In genomic region chr12:113071427-113072112, GRCh38 we compare ENCODE assay signal across 13 cellular contexts. TPM values are rescaled to one million over a fixed set of nuclear protein-coding genes. Genes with fewer than 3 reads are reported as not detected.
A peak's percentile ranks its signal among the peaks of the same experiment; 100 is the strongest.
DNase-seq lines count a peak whose midpoint lies in the region; ATAC-seq, FAIRE-seq and TF ChIP-seq lines count a peak whose summit lies in the region.
"Had no signal": no experiment of that assay in that cellular context is flagged by ENCODE, and none has a peak within 500 bp of the region (broad histone marks: within the 10 kb centered on the region; RNA-seq: fewer than 3 reads in every experiment).

No MANE protein-coding gene starts in this region.

- no peak overlapping the region for H3K27ac ChIP-seq in PC-3 (ENCODE audit: low read length)
- no peak overlapping the region for H3K27ac ChIP-seq in kidney (ENCODE audit: low read depth in 2 of 2, low read length in 2 of 2)
- no peak overlapping the region for H3K27ac ChIP-seq in aorta (ENCODE audit: low read depth in 1 of 2, low read length in 2 of 2)

- H3K4me2 ChIP-seq in PC-3 (ENCODE audit: low read length), result no peak overlapping the region

- no TSS peak for BruUV-seq in PC-3 (replicated peaks; lab: Mats Ljungman, UMichigan)

- H3K27me3 Mint-ChIP-seq in natural killer cell treated with Interleukin-12 subunit alpha and Interleukin-12 subunit beta and Interleukin-15 and Interleukin-18, amount 100 ng/mL, for 72 hours, result peaks cover 10 to 14% of the 10 kb centered on the region in 2 donors
- H3K27me3 Mint-ChIP-seq in natural killer cell (ENCODE audit: low read depth in 2 of 2), result peaks cover 10 to 16% of the 10 kb centered on the region in 2 donors

- CTCF ChIA-PET in PC-3 (lab: Charles Lee), result no interaction called here

- no peaks in the 10 kb centered on the region for H4K20me1 ChIP-seq in PC-3 (ENCODE audit: low read length)

- WGBS in aorta, 2 donors, result 72 to 74% methylated on average over 19 of the region's 19 CpGs

- no peak overlapping the region for H3K9ac ChIP-seq in PC-3 (ENCODE audit: low read length)
- no peak overlapping the region for H3K9ac ChIP-seq in kidney (ENCODE audit: low read length in 2 of 2)

- H2AFZ ChIP-seq in PC-3 (ENCODE audit: low read length), result no peak overlapping the region

- peaks cover 7% of the 10 kb centered on the region for H3K4me1 ChIP-seq in PC-3 (ENCODE audit: insufficient read depth, low read length)
- peaks cover 0 to 4% of the 10 kb centered on the region in 2 donors for H3K4me1 ChIP-seq in kidney (ENCODE audit: control insufficient read depth in 1 of 2, insufficient read depth in 1 of 2, low read depth in 1 of 2, low read length in 2 of 2)
- no peaks in the 10 kb centered on the region for H3K4me1 ChIP-seq in aorta (ENCODE audit: control insufficient read depth in 1 of 2, insufficient read depth in 2 of 2, low read length in 2 of 2)
- H3K4me1 ChIP-seq: sigmoid colon had no signal

- no peak overlapping the region for H3K4me3 Mint-ChIP-seq in natural killer cell treated with Interleukin-12 subunit alpha and Interleukin-12 subunit beta and Interleukin-15 and Interleukin-18, amount 100 ng/mL, for 72 hours
- H3K4me3 Mint-ChIP-seq in natural killer cell, result no peak overlapping the region
- H3K4me3 Mint-ChIP-seq: CD14-positive monocyte had no signal

- no peaks in the 10 kb centered on the region for H3K27me3 ChIP-seq in PC-3 (ENCODE audit: low read length)
- H3K27me3 ChIP-seq in aorta (ENCODE audit: control insufficient read depth in 1 of 2, insufficient read depth in 2 of 2, low read length in 1 of 2), result no peaks in the 10 kb centered on the region

- no peaks in the 10 kb centered on the region for H3K9me2 ChIP-seq in PC-3 (replicated peaks; ENCODE audit: low read length)

- no peaks in the 10 kb centered on the region for H3K36me3 Mint-ChIP-seq in natural killer cell treated with Interleukin-12 subunit alpha and Interleukin-12 subunit beta and Interleukin-15 and Interleukin-18, amount 100 ng/mL, for 72 hours
- H3K36me3 Mint-ChIP-seq in natural killer cell, result no peaks in the 10 kb centered on the region
- H3K36me3 Mint-ChIP-seq: CD14-positive monocyte had no signal

- no peak for TF ChIP-seq CTCF in natural killer cell (IDR thresholded peaks at IDR 0.05)
- no peak for TF ChIP-seq CTCF in PC-3 (conservative IDR thresholded peaks at IDR 0.05; ENCODE audit: low read depth, low read length)
- no peak for TF ChIP-seq CTCF in kidney (IDR thresholded peaks at IDR 0.05; ENCODE audit: borderline replicate concordance, extremely low read depth, insufficient read depth)

- no peaks in the 10 kb centered on the region for H3F3A ChIP-seq in PC-3 (ENCODE audit: low read length, unreplicated experiment)

- DNase-seq in natural killer cell treated with Interleukin-12 subunit alpha and Interleukin-12 subunit beta and Interleukin-15 and Interleukin-18, amount 100 ng/mL, for 72 hours (ENCODE audit: low spot score), result no peak
- no peak for DNase-seq in natural killer cell
- no peak for DNase-seq in PC-3
- peak; percentile 40 for DNase-seq in kidney
- no peak for DNase-seq in aorta
- DNase-seq: activated T-cell treated with anti-CD3 and anti-CD28 coated beads for 4 hours, sigmoid colon had no signal

- no peaks in the 10 kb centered on the region for H3K9me3 ChIP-seq in PC-3 (ENCODE audit: low read length)
- no peaks in the 10 kb centered on the region for H3K9me3 ChIP-seq in kidney (ENCODE audit: control insufficient read depth in 1 of 2, low read length in 2 of 2)
- no peaks in the 10 kb centered on the region for H3K9me3 ChIP-seq in aorta (ENCODE audit: control insufficient read depth, low read length)
- H3K9me3 ChIP-seq: sigmoid colon had no signal

- H3K4me1 Mint-ChIP-seq in natural killer cell treated with Interleukin-12 subunit alpha and Interleukin-12 subunit beta and Interleukin-15 and Interleukin-18, amount 100 ng/mL, for 72 hours (ENCODE audit: low read depth in 2 of 2), result peaks cover 13 to 20% of the 10 kb centered on the region in 2 donors
- peaks cover 0 to 18% of the 10 kb centered on the region in 2 donors for H3K4me1 Mint-ChIP-seq in natural killer cell
- H3K4me1 Mint-ChIP-seq: CD14-positive monocyte had no signal

- peak overlapping the region; percentile 53 to 75 for H3K27ac Mint-ChIP-seq in natural killer cell treated with Interleukin-12 subunit alpha and Interleukin-12 subunit beta and Interleukin-15 and Interleukin-18, amount 100 ng/mL, for 72 hours
- no peak overlapping the region for H3K27ac Mint-ChIP-seq in natural killer cell

- H3K4me3 ChIP-seq in PC-3 (ENCODE audit: low read length) (no peak overlapping the region), kidney (ENCODE audit: low read length in 2 of 2) (no peak overlapping the region), aorta (ENCODE audit: low read length in 2 of 2) (no peak overlapping the region)
- H3K4me3 ChIP-seq: sigmoid colon had no signal

- H3K36me3 ChIP-seq in PC-3 (ENCODE audit: low read depth, low read length) (no peaks in the 10 kb centered on the region), kidney (ENCODE audit: control insufficient read depth in 1 of 2, insufficient read depth in 2 of 2, low read length in 2 of 2) (no peaks in the 10 kb centered on the region), aorta (ENCODE audit: control insufficient read depth in 1 of 2, insufficient read depth in 2 of 2, low read length in 1 of 2) (no peaks in the 10 kb centered on the region)
- H3K36me3 ChIP-seq: sigmoid colon had no signal

- intact Hi-C loops in natural killer cell (cut with micrococcal nuclease), result no loop called here
- intact Hi-C loops in PC-3 (cut with micrococcal nuclease), result no loop called here
- intact Hi-C loops in kidney (cut with DNase I), result no loop called here
- intact Hi-C loops in aorta (cut with DNase I), result no loop called here

- no peaks in the 10 kb centered on the region for H3K79me2 ChIP-seq in PC-3 (ENCODE audit: low read length)

- no peak for FAIRE-seq in kidney (lab: Jason Lieb, UNC)
- FAIRE-seq: islet of Langerhans had no signal

- ATAC-seq in natural killer cell treated with Interleukin-12 subunit alpha and Interleukin-12 subunit beta and Interleukin-15 and Interleukin-18, amount 100 ng/mL, for 72 hours, result no peak
- ATAC-seq in natural killer cell, result no peak
- peak; percentile 18; the same call in 1 of the 2 replicates for ATAC-seq in PC-3
- ATAC-seq in aorta (ENCODE audit: low FRiP score), result peak; percentile 28
- ATAC-seq in GM21423 (IDR thresholded peaks at IDR 0.05; ENCODE audit: unreplicated experiment), result no peak
- no peak for ATAC-seq in HG03442 (IDR thresholded peaks at IDR 0.05; ENCODE audit: unreplicated experiment)
- no peak for ATAC-seq in HG03432 (IDR thresholded peaks at IDR 0.05; ENCODE audit: unreplicated experiment)
- ATAC-seq: SK-N-SH treated with all-trans-retinoic acid at 6 μM for 48 hours had no signal

- POLR2A ChIA-PET in PC-3 (lab: Charles Lee; ENCODE audit: unreplicated experiment), result no interaction called here

- H3K9me3 Mint-ChIP-seq in natural killer cell treated with Interleukin-12 subunit alpha and Interleukin-12 subunit beta and Interleukin-15 and Interleukin-18, amount 100 ng/mL, for 72 hours, result no peaks in the 10 kb centered on the region
- no peaks in the 10 kb centered on the region for H3K9me3 Mint-ChIP-seq in natural killer cell
- H3K9me3 Mint-ChIP-seq: CD14-positive monocyte had no signal

RNA-seq across cellular contexts. Expression of gene DTX1, which starts 15.0 kb away (rescaled TPM):
- total RNA-seq in natural killer cell treated with Interleukin-12 subunit alpha and Interleukin-12 subunit beta and Interleukin-15 and Interleukin-18, amount 100 ng/mL, for 72 hours, result 1 to 10 TPM in 1 of 2 donors, not detected in 1; 1.2 TPM
- total RNA-seq in natural killer cell (1 to 10 TPM; 1.7 to 4.2 (median 4.0) TPM), PC-3 (2014; rRNA removed) (not detected in 2 replicates), kidney (4.9 TPM), aorta (1 to 10 TPM; 4.2 to 4.8 TPM)
- polyA plus RNA-seq in kidney (ENCODE audit: insufficient read depth, low read depth, low replicate concordance) (7.3 TPM), aorta (under 1 TPM; 0.15 to 0.38 TPM)

Comparison
In these comparisons a context has a peak if more than half of its experiments do, and no peak if none do; other contexts are left out.
1. H3K27ac Mint-ChIP-seq: peak in natural killer cell treated with Interleukin-12 subunit alpha and Interleukin-12 subunit beta and Interleukin-15 and Interleukin-18, amount 100 ng/mL, for 72 hours (2 of 2); none in natural killer cell (0 of 2).
2. ATAC-seq: peak in PC-3 (single experiment) and aorta (single experiment); none in natural killer cell treated with Interleukin-12 subunit alpha and Interleukin-12 subunit beta and Interleukin-15 and Interleukin-18, amount 100 ng/mL, for 72 hours (0 of 2), natural killer cell (0 of 3), GM21423 (single experiment), HG03442 (single experiment) and HG03432 (single experiment).